8 cellular contexts compared by ENCODE assay signal in genomic region chr17:28893248-28894183, GRCh38. TPM values are rescaled to one million over a fixed set of nuclear protein-coding genes. Genes with fewer than 3 reads are reported as not detected.
A peak's percentile ranks its signal among the peaks of the same experiment; 100 is the strongest.
DNase-seq lines count a peak whose midpoint lies in the region; ATAC-seq and TF ChIP-seq lines count a peak whose summit lies in the region.
"Not testable (repeated sequence)": the region's sequence is repeated elsewhere in the genome, so short reads cannot be mapped to it uniquely, and the experiment has no call there.

No MANE protein-coding gene starts in this region.

- peak; percentile 34 for ATAC-seq in HG03175 (IDR thresholded peaks at IDR 0.05; ENCODE audit: unreplicated experiment)
- not testable (repeated sequence) for ATAC-seq in RWPE2 (ENCODE audit: low read depth); heart left ventricle; natural killer cell

- H4K20me1 ChIP-seq in BLaER1: peaks cover 23% of the 10 kb centered on the region

- H3K36me3 ChIP-seq in BLaER1: 0 out of 2 replicates have a peak, but pooled peaks cover 13% of the 10 kb centered on the region
- 0 out of 2 replicates have a peak, but pooled peaks cover 17% of the 10 kb centered on the region for H3K36me3 ChIP-seq in RWPE2 (ENCODE audit: low read depth)
- H3K36me3 ChIP-seq in heart left ventricle: not testable (repeated sequence)

- intact Hi-C loops in heart left ventricle (cut with DNase I): loop anchor here in 2 of 10 donors (5.0 to 10.0 kb wide), 2 partner anchors 49 to 131 kb away; partner anchors contain the start of gene FAM222B (in 2 of the 2)
- intact Hi-C loops in natural killer cell (cut with micrococcal nuclease): loop anchor here (2.0 to 10.0 kb wide), 2 partner anchors 17 to 49 kb away; partner anchors contain the start of gene FAM222B

- H3K27me3 Mint-ChIP-seq in brain; natural killer cell (ENCODE audit: low read depth in 2 of 2): not testable (repeated sequence)

- WGBS in heart left ventricle, 4 donors: 82 to 89% (median 86%) methylated on average over 16 of the region's 16 CpGs

- not testable (repeated sequence) for TF ChIP-seq CTCF in RWPE2 (IDR thresholded peaks at IDR 0.05; ENCODE audit: poor library complexity, severe bottlenecking); brain (conservative IDR thresholded peaks at IDR 0.05); heart left ventricle (IDR thresholded peaks at IDR 0.05); natural killer cell (IDR thresholded peaks at IDR 0.05)

- H3K4me1 Mint-ChIP-seq in brain: peaks cover 47% of the 10 kb centered on the region
- H3K4me1 Mint-ChIP-seq in natural killer cell: peaks cover 59 to 61% of the 10 kb centered on the region in 2 donors

- DNase-seq in RWPE2 (ENCODE audit: low spot score); natural killer cell: not testable (repeated sequence)
- peak; percentile 68 for DNase-seq in activated CD8-positive, alpha-beta memory T cell treated with anti-CD3 and anti-CD28 coated beads for 24 hours
- peak in 1 of 5 donors; percentile 10 for DNase-seq in heart left ventricle
- peak; percentile 27 for DNase-seq in stimulated activated naive CD4-positive, alpha-beta T cell treated with Interleukin-2 at 50 U/mL for 16 hours (lab: John Stamatoyannopoulos, UW)

- H3K27ac ChIP-seq in BLaER1: peak overlapping the region; percentile 87
- peak overlapping the region; percentile 70 for H3K27ac ChIP-seq in RWPE2 (ENCODE audit: poor library complexity, severe bottlenecking)
- peak overlapping the region in 9 of 12 donors; percentile 11 to 75 (median 46) for H3K27ac ChIP-seq in heart left ventricle

- H3K4me3 Mint-ChIP-seq in brain (peak overlapping the region in 1 of 5 experiments; percentile 16), natural killer cell (peak overlapping the region; percentile 59)

- TF ChIP-seq POLR2A in heart left ventricle (IDR thresholded peaks at IDR 0.05): not testable (repeated sequence)

- H3K4me2 ChIP-seq in BLaER1: peak overlapping the region; percentile 98

- peaks cover 21% of the 10 kb centered on the region for H3K36me3 Mint-ChIP-seq in brain
- not testable (repeated sequence) for H3K36me3 Mint-ChIP-seq in natural killer cell

- not testable (repeated sequence) for H3K9me3 Mint-ChIP-seq in brain, natural killer cell

- H3K4me1 ChIP-seq in BLaER1: peaks cover 93% of the 10 kb centered on the region
- peaks cover 24% of the 10 kb centered on the region for H3K4me1 ChIP-seq in RWPE2 (ENCODE audit: insufficient read depth, poor library complexity, severe bottlenecking)
- peaks cover 3 to 77% (median 32%) of the 10 kb centered on the region in 12 donors for H3K4me1 ChIP-seq in heart left ventricle

- peak overlapping the region; percentile 78 for H3K9ac ChIP-seq in BLaER1

- H3K27ac Mint-ChIP-seq in brain (peak overlapping the region in 4 of 5 experiments; percentile 43 to 86 (median 70)), natural killer cell (peak overlapping the region; percentile 88 to 96)

- not testable (repeated sequence) for H3K9me3 ChIP-seq in BLaER1; RWPE2 (ENCODE audit: severe bottlenecking); heart left ventricle

- not testable (repeated sequence) for H3K27me3 ChIP-seq in BLaER1; RWPE2 (ENCODE audit: insufficient read depth, poor library complexity, severe bottlenecking); heart left ventricle

- H3K4me3 ChIP-seq in BLaER1 (peak overlapping the region; percentile 50; the same call in 1 of the 2 replicates), heart left ventricle (peak overlapping the region in 1 of 12 donors; percentile 26)
- H3K4me3 ChIP-seq in RWPE2 (ENCODE audit: severe bottlenecking): not testable (repeated sequence)

RNA-seq across cellular contexts. Expression of gene FLOT2, which starts 4.0 kb away (rescaled TPM):
- polyA plus RNA-seq in brain (ENCODE audit: insufficient read depth, low read depth, low replicate concordance) (183 TPM), heart left ventricle (10 to 100 TPM; 52.7 to 68.5 TPM)
- total RNA-seq in heart left ventricle (100 to 1,000 TPM in 3 of 9 donors, 10 to 100 TPM in 6; 81.1 to 139 (median 95.2) TPM), natural killer cell (100 to 1,000 TPM; 132 to 152 (median 152) TPM)

RNA-seq across cellular contexts. Expression of gene DHRS13, which starts 9.4 kb away (rescaled TPM):
- 34.5 TPM for polyA plus RNA-seq in brain (ENCODE audit: insufficient read depth, low read depth, low replicate concordance)
- 1 to 10 TPM; 2.2 to 4.8 (median 2.6) TPM for total RNA-seq in heart left ventricle
- 1 to 10 TPM; 3.6 to 6.3 TPM for polyA plus RNA-seq in heart left ventricle
- total RNA-seq in natural killer cell: 10 to 100 TPM; 22.5 to 27.3 (median 23.2) TPM

RNA-seq across cellular contexts. Expression of gene ERAL1, which starts 38.7 kb away (rescaled TPM):
- 91.1 TPM for polyA plus RNA-seq in brain (ENCODE audit: insufficient read depth, low read depth, low replicate concordance)
- total RNA-seq in heart left ventricle: 10 to 100 TPM; 28.0 to 78.2 (median 41.1) TPM
- polyA plus RNA-seq in heart left ventricle: 10 to 100 TPM; 35.5 to 63.9 TPM
- 10 to 100 TPM; 20.9 to 35.2 (median 27.3) TPM for total RNA-seq in natural killer cell

RNA-seq across cellular contexts. Expression of gene FAM222B, which starts 50.9 kb away (rescaled TPM):
- polyA plus RNA-seq in brain (ENCODE audit: insufficient read depth, low read depth, low replicate concordance): 32.3 TPM
- total RNA-seq in heart left ventricle: 10 to 100 TPM; 14.4 to 33.2 (median 16.7) TPM
- polyA plus RNA-seq in heart left ventricle: 10 to 100 TPM in 1 of 2 donors, 1 to 10 TPM in 1; 9.2 to 28.1 TPM
- 10 to 100 TPM; 16.9 to 26.0 (median 20.0) TPM for total RNA-seq in natural killer cell

RNA-seq across cellular contexts. Expression of gene PHF12, which starts 57.8 kb away (rescaled TPM):
- polyA plus RNA-seq in brain (ENCODE audit: insufficient read depth, low read depth, low replicate concordance): 43.1 TPM
- total RNA-seq in heart left ventricle: 10 to 100 TPM; 13.3 to 31.2 (median 21.5) TPM
- 10 to 100 TPM in 1 of 2 donors, 1 to 10 TPM in 1; 8.2 to 10.4 TPM for polyA plus RNA-seq in heart left ventricle
- 100 to 1,000 TPM; 163 to 177 (median 171) TPM for total RNA-seq in natural killer cell

Comparison
In these comparisons a context has a peak if more than half of its experiments do, and no peak if none do; other contexts are left out.
1. RNA of gene DHRS13, which starts 9.4 kb away (total RNA-seq): 22.5 to 27.3 TPM in natural killer cell; 2.2 to 4.8 TPM in heart left ventricle; every median in the first group is over 4 times any median in the second.
2. Peak in every context shown above with its lines, with median percentiles within 50 percentile points of each other: H3K27ac ChIP-seq.